2 cellular contexts compared by ENCODE assay signal in the genomic region with DNA sequence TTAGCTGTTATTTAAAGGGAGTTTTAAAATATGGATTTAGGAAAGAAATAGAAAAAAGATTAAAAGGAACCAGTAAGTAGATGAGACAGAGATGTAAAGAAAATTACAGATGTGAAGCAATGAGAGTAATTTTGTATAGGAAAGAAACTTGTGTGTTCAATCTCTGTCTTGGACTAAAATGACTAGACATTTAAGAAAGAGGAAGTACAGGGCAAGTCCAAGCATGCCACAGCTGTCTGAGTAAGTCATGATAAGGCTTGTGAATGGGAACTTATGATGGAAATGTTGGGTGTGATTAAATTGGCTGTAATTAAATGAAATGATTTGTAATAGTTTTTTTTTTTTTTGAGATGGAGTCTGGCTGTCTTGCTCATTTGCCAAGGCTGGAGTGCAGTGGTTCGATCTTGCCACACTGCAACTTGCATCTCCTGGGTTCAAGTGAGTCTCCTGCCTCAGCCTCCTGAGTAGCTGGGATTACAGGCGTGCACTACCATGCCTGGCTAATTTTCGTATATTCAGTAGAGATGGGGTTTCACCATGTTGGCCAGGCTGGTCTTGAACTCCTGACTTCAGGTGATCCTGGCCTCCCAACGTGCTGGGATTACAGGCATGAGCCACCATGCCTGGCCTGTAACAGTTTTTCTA.
TF ChIP-seq lines count a peak whose summit lies in the region.

No MANE protein-coding gene starts in this region.

TF ChIP-seq in GM12878, 131 proteins besides CTCF, POLR2A, EP300 and RAD21 (continues in another document):
- TF ChIP-seq, protein P1, sequence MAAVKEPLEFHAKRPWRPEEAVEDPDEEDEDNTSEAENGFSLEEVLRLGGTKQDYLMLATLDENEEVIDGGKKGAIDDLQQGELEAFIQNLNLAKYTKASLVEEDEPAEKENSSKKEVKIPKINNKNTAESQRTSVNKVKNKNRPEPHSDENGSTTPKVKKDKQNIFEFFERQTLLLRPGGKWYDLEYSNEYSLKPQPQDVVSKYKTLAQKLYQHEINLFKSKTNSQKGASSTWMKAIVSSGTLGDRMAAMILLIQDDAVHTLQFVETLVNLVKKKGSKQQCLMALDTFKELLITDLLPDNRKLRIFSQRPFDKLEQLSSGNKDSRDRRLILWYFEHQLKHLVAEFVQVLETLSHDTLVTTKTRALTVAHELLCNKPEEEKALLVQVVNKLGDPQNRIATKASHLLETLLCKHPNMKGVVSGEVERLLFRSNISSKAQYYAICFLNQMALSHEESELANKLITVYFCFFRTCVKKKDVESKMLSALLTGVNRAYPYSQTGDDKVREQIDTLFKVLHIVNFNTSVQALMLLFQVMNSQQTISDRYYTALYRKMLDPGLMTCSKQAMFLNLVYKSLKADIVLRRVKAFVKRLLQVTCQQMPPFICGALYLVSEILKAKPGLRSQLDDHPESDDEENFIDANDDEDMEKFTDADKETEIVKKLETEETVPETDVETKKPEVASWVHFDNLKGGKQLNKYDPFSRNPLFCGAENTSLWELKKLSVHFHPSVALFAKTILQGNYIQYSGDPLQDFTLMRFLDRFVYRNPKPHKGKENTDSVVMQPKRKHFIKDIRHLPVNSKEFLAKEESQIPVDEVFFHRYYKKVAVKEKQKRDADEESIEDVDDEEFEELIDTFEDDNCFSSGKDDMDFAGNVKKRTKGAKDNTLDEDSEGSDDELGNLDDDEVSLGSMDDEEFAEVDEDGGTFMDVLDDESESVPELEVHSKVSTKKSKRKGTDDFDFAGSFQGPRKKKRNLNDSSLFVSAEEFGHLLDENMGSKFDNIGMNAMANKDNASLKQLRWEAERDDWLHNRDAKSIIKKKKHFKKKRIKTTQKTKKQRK (IDR thresholded peaks at IDR 0.05; ENCODE audit: low read depth, low read length), result peak; percentile 49; the same call in 1 of the 2 replicates
- 0 out of 2 replicates have a peak, but pooled peaks have one; percentile 20 for TF ChIP-seq NBN (IDR thresholded peaks at IDR 0.05)
- no peak for TF ChIP-seq EZH2 (IDR thresholded peaks at IDR 0.05; ENCODE audit: borderline replicate concordance, control insufficient read depth, low read depth, low read length)
- TF ChIP-seq BCL11A (IDR thresholded peaks at IDR 0.05; ENCODE audit: low read depth, low read length), result peak; percentile 65; the same call in 1 of the 2 replicates
- TF ChIP-seq, protein P2, sequence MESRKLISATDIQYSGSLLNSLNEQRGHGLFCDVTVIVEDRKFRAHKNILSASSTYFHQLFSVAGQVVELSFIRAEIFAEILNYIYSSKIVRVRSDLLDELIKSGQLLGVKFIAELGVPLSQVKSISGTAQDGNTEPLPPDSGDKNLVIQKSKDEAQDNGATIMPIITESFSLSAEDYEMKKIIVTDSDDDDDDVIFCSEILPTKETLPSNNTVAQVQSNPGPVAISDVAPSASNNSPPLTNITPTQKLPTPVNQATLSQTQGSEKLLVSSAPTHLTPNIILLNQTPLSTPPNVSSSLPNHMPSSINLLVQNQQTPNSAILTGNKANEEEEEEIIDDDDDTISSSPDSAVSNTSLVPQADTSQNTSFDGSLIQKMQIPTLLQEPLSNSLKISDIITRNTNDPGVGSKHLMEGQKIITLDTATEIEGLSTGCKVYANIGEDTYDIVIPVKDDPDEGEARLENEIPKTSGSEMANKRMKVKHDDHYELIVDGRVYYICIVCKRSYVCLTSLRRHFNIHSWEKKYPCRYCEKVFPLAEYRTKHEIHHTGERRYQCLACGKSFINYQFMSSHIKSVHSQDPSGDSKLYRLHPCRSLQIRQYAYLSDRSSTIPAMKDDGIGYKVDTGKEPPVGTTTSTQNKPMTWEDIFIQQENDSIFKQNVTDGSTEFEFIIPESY (IDR thresholded peaks at IDR 0.05), result no peak
- TF ChIP-seq POLR2AphosphoS5 (IDR thresholded peaks at IDR 0.05; ENCODE audit: low read length), result no peak
- TF ChIP-seq TCF12 (IDR thresholded peaks at IDR 0.05; ENCODE audit: low read depth, low read length), result peak; percentile 40; the same call in 1 of the 2 replicates
- no peak for TF ChIP-seq BMI1 (IDR thresholded peaks at IDR 0.05; ENCODE audit: borderline replicate concordance)
- 0 out of 2 replicates have a peak, but pooled peaks have one; percentile 33 for TF ChIP-seq GABPA (IDR thresholded peaks at IDR 0.05; ENCODE audit: low read depth)
- TF ChIP-seq, protein P3, sequence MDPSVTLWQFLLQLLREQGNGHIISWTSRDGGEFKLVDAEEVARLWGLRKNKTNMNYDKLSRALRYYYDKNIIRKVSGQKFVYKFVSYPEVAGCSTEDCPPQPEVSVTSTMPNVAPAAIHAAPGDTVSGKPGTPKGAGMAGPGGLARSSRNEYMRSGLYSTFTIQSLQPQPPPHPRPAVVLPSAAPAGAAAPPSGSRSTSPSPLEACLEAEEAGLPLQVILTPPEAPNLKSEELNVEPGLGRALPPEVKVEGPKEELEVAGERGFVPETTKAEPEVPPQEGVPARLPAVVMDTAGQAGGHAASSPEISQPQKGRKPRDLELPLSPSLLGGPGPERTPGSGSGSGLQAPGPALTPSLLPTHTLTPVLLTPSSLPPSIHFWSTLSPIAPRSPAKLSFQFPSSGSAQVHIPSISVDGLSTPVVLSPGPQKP (IDR thresholded peaks at IDR 0.05; ENCODE audit: low read depth, low read length), result no peak
- no peak for TF ChIP-seq NR2C1 (IDR thresholded peaks at IDR 0.05)
- TF ChIP-seq RUNX3 (IDR thresholded peaks at IDR 0.05; ENCODE audit: low read length), result peak; percentile 42; the same call in 1 of the 2 replicates
- no peak for TF ChIP-seq SIX5 (IDR thresholded peaks at IDR 0.05; ENCODE audit: low read depth, low read length, severe bottlenecking)
- TF ChIP-seq YY1 (IDR thresholded peaks at IDR 0.05; ENCODE audit: low read depth, low read length), result no peak
- no peak for TF ChIP-seq SMAD1 (IDR thresholded peaks at IDR 0.05; ENCODE audit: low read depth, partially characterized antibody)
- peak; percentile 61; the same call in 1 of the 2 replicates for TF ChIP-seq NFIC (IDR thresholded peaks at IDR 0.05; ENCODE audit: low read depth, low read length)
- TF ChIP-seq EED (IDR thresholded peaks at IDR 0.05; ENCODE audit: low read depth), result peak; percentile 36

TF ChIP-seq in GM23338, 12 proteins besides CTCF, POLR2A, EP300 and RAD21:
- no peak for TF ChIP-seq POLR2AphosphoS5 (IDR thresholded peaks at IDR 0.05; ENCODE audit: low read depth)
